Comparison of ENCODE assay signal across 8 cellular contexts in genomic region chr6:166488081-166488685, GRCh38.
DNase-seq lines count a peak whose midpoint lies in the region; ATAC-seq and TF ChIP-seq lines count a peak whose summit lies in the region.

No MANE protein-coding gene starts in this region.

- no peak overlapping the region for H3K4me3 ChIP-seq in lower leg skin (ENCODE audit: low read depth, poor library complexity, severe bottlenecking)
- no peak overlapping the region for H3K4me3 ChIP-seq in coronary artery

- ATAC-seq in GM18511 (IDR thresholded peaks at IDR 0.05; ENCODE audit: unreplicated experiment) (peak; percentile 94), HG02885 (IDR thresholded peaks at IDR 0.05; ENCODE audit: poor library complexity, unreplicated experiment) (peak; percentile 91)

- TF ChIP-seq POLR2A in lower leg skin (IDR thresholded peaks at IDR 0.05) = no peak

- 48 to 52% methylated on average over 15 of the region's 15 CpGs for WGBS in lower leg skin, 2 donors

- TF ChIP-seq CTCF in lower leg skin (IDR thresholded peaks at IDR 0.05) = no peak
- TF ChIP-seq CTCF in coronary artery (IDR thresholded peaks at IDR 0.05) = no peak

- intact Hi-C loops in lower leg skin (cut with DNase I; ENCODE audit: low total_unique reads) = no loop called here

- H3K27ac ChIP-seq in coronary artery = peak overlapping the region in 1 of 2 donors; percentile 39

- peak; percentile 62 to 94 (median 74) for DNase-seq in T-helper 1 cell
- DNase-seq in activated naive CD8-positive, alpha-beta T cell treated with anti-CD3 and anti-CD28 coated beads, Interleukin-2, amount 50 U/mL, for 16 hours (ENCODE audit: low read depth, low spot score) = peak; percentile 35
- DNase-seq in lower leg skin (ENCODE audit: low spot score in 2 of 2) = peak; percentile 56 to 93
- peak; percentile 50 to 59 for DNase-seq in stimulated activated CD8-positive, alpha-beta memory T cell treated with anti-CD3 and anti-CD28 coated beads, Interleukin-2, amount 100 ng/mL, for 1 hour (ENCODE audit: low read depth in 2 of 2)
- no peak for DNase-seq in NCI-H1048 (lab: John Stamatoyannopoulos, UW)
- DNase-seq in coronary artery (ENCODE audit: low spot score) = no peak

Comparison
In these comparisons a context has a peak if more than half of its experiments do, and no peak if none do; other contexts are left out.
1. DNase-seq: peak in T-helper 1 cell (5 of 5), activated naive CD8-positive, alpha-beta T cell treated with anti-CD3 and anti-CD28 coated beads, Interleukin-2, amount 50 U/mL, for 16 hours (single experiment), lower leg skin (2 of 2) and stimulated activated CD8-positive, alpha-beta memory T cell treated with anti-CD3 and anti-CD28 coated beads, Interleukin-2, amount 100 ng/mL, for 1 hour (2 of 2); none in NCI-H1048 (single experiment) and coronary artery (single experiment).